23 cellular contexts compared by ENCODE assay signal in the genomic region with DNA sequence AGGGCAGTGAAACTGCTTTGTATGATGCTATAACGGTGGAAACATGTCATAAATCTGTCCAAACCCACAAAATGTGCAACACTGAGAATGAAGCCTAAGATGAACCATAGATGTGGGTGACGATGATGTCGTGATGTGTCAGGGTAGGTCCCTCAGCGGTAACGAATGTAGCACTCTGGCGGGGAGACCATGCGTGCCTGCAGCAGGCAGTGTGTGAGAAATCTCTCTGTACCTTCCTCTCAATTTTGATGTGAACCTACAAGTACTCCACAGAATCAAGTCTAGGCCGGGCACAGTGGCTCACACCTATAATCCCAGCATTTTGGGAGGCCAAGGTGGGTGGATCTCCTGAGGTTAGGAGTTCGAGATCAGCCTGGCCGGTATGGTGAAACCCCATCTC.
DNase-seq lines count a peak whose midpoint lies in the region; ATAC-seq, FAIRE-seq and TF ChIP-seq lines count a peak whose summit lies in the region.
"Had no signal": no experiment of that assay in that cellular context is flagged by ENCODE, and none has a peak within 500 bp of the region (broad histone marks: within the 10 kb centered on the region; RNA-seq: fewer than 3 reads in every experiment).

No MANE protein-coding gene starts in this region.

- no peaks in the 10 kb centered on the region for H3K4me1 Mint-ChIP-seq in stimulated activated effector memory CD8-positive, alpha-beta T cell treated with anti-CD3 and anti-CD28 coated beads, Interleukin-12 subunit alpha, Interleukin-12 subunit beta, amount 100 ng/mL, for 72 hours
- no peaks in the 10 kb centered on the region for H3K4me1 Mint-ChIP-seq in effector memory CD8-positive, alpha-beta T cell (ENCODE audit: low read depth in 2 of 2)

- no peak overlapping the region for H3K56ac ChIP-seq in H1 (replicated peaks; ENCODE audit: insufficient read length, low read depth, low read length)

- H3K36me3 Mint-ChIP-seq in stimulated activated effector memory CD8-positive, alpha-beta T cell treated with anti-CD3 and anti-CD28 coated beads, Interleukin-12 subunit alpha, Interleukin-12 subunit beta, amount 100 ng/mL, for 72 hours, result no peaks in the 10 kb centered on the region
- H3K36me3 Mint-ChIP-seq in effector memory CD8-positive, alpha-beta T cell (ENCODE audit: insufficient read depth), result no peaks in the 10 kb centered on the region
- H3K36me3 Mint-ChIP-seq: WTC11 had no signal

- no peak overlapping the region for H2AFZ ChIP-seq in H1 (ENCODE audit: low read length)

- no peak overlapping the region for H3K4me3 Mint-ChIP-seq in stimulated activated effector memory CD8-positive, alpha-beta T cell treated with anti-CD3 and anti-CD28 coated beads, Interleukin-12 subunit alpha, Interleukin-12 subunit beta, amount 100 ng/mL, for 72 hours
- H3K4me3 Mint-ChIP-seq in effector memory CD8-positive, alpha-beta T cell, result no peak overlapping the region
- H3K4me3 Mint-ChIP-seq: CD4-positive, alpha-beta T cell; WTC11 had no signal

- no peak overlapping the region for H2BK20ac ChIP-seq in H1 (ENCODE audit: low read length)

- no peaks in the 10 kb centered on the region for H3K79me2 ChIP-seq in H1 (ENCODE audit: control insufficient read depth in 1 of 2, insufficient read depth in 2 of 2, low read length in 2 of 2)

- H2BK120ac ChIP-seq in H1 (replicated peaks; ENCODE audit: low read depth, low read length), result no peak overlapping the region

- H3K27me3 ChIP-seq in H1 (replicated peaks in 1 of 4; ENCODE audit: control insufficient read depth in 3 of 4, extremely low read depth in 1 of 4, insufficient read depth in 3 of 4, low read length in 3 of 4) (no peaks in the 10 kb centered on the region), MG63 (no peaks in the 10 kb centered on the region)
- H3K27me3 ChIP-seq: brain microvascular endothelial cell had no signal

- DNase-seq in activated CD4-positive, alpha-beta T cell treated with anti-CD3 and anti-CD28 coated beads for 48 hours, result peak; percentile 57
- DNase-seq in activated CD4-positive, alpha-beta T cell treated with anti-CD3 and anti-CD28 coated beads for 4 hours, result no peak
- peak; percentile 6 to 30 (median 12) for DNase-seq in stimulated activated CD4-positive, alpha-beta T cell treated with anti-CD3 and anti-CD28 coated beads, Interleukin-12 subunit alpha, Interleukin-12 subunit beta, amount 100 ng/mL, for 48 hours (ENCODE audit: low read depth in 2 of 3, low spot score in 1 of 3)
- DNase-seq in stimulated activated CD4-positive, alpha-beta T cell treated with anti-CD3 and anti-CD28 coated beads, Interleukin-2, amount 100 ng/mL, for 24 hours, result no peak
- no peak for DNase-seq in H1 (ENCODE audit: low read depth in 1 of 2, low spot score in 2 of 2)
- DNase-seq in stimulated activated effector memory CD8-positive, alpha-beta T cell treated with anti-CD3 and anti-CD28 coated beads, Interleukin-12 subunit alpha, Interleukin-12 subunit beta, amount 100 ng/mL, for 72 hours (ENCODE audit: low spot score in 2 of 2), result no peak
- DNase-seq in MG63, result no peak
- no peak for DNase-seq in effector memory CD8-positive, alpha-beta T cell
- DNase-seq: 8988T; activated effector memory CD4-positive, alpha-beta T cell treated with anti-CD3 and anti-CD28 coated beads, Interleukin-2, amount 50 U/mL, for 16 hours; brain microvascular endothelial cell; CD4-positive, alpha-beta T cell; effector CD4-positive, alpha-beta T cell; HCEC 1CT; Karpas-422; mesendoderm; NCI-H1092 treated with DMSO at 0.1 percent for 48 hours; NCI-H1930; NCI-H69; T1000 had no signal

- H3K79me1 ChIP-seq in H1 (ENCODE audit: low read depth, low read length), result no peaks in the 10 kb centered on the region

- no peak overlapping the region for H3K9ac ChIP-seq in H1 (replicated peaks in 1 of 4; ENCODE audit: extremely low read depth in 1 of 4, low read depth in 3 of 4, low read length in 3 of 4)

- no peak overlapping the region for H2BK15ac ChIP-seq in H1 (ENCODE audit: low read length)

- no peak overlapping the region for H4K5ac ChIP-seq in H1 (ENCODE audit: insufficient read length, low read depth, low read length)

- H3K9me3 Mint-ChIP-seq in stimulated activated effector memory CD8-positive, alpha-beta T cell treated with anti-CD3 and anti-CD28 coated beads, Interleukin-12 subunit alpha, Interleukin-12 subunit beta, amount 100 ng/mL, for 72 hours, result peaks cover 3% of the 10 kb centered on the region
- H3K9me3 Mint-ChIP-seq in effector memory CD8-positive, alpha-beta T cell, result peaks cover 0 to 2% of the 10 kb centered on the region in 2 donors
- H3K9me3 Mint-ChIP-seq: CD4-positive, alpha-beta T cell had no signal

- H3K18ac ChIP-seq in H1 (ENCODE audit: extremely low read depth, low read length), result no peak overlapping the region

- no peaks in the 10 kb centered on the region for H4K20me1 ChIP-seq in H1 (replicated peaks in 1 of 2; ENCODE audit: control insufficient read depth in 1 of 2, insufficient read depth in 2 of 2, low read length in 2 of 2)

- no peak overlapping the region; the same call in 1 of the 2 replicates for H2AK5ac ChIP-seq in H1 (ENCODE audit: low read depth, low read length)

- no peaks in the 10 kb centered on the region for H3K9me3 ChIP-seq in H1 (ENCODE audit: insufficient read depth in 2 of 2, low read depth in 1 of 2, low read length in 1 of 2)
- H3K9me3 ChIP-seq in MG63, result no peaks in the 10 kb centered on the region

- POLR2A ChIA-PET in H1 (lab: Charles Lee; ENCODE audit: partially characterized antibody), result no interaction called here

- peak overlapping the region; percentile 29 for H4K91ac ChIP-seq in H1 (replicated peaks; ENCODE audit: insufficient read length, low read length)

- H3K36me3 ChIP-seq in H1 (ENCODE audit: control insufficient read depth in 2 of 4, insufficient read depth in 4 of 4, low read length in 3 of 4), result no peaks in the 10 kb centered on the region
- no peaks in the 10 kb centered on the region for H3K36me3 ChIP-seq in MG63
- H3K36me3 ChIP-seq: brain microvascular endothelial cell had no signal

- no peak overlapping the region for H3K4me2 ChIP-seq in H1 (ENCODE audit: insufficient read depth in 1 of 2, low read depth in 2 of 2, low read length in 2 of 2)

- H3K27ac Mint-ChIP-seq in stimulated activated effector memory CD8-positive, alpha-beta T cell treated with anti-CD3 and anti-CD28 coated beads, Interleukin-12 subunit alpha, Interleukin-12 subunit beta, amount 100 ng/mL, for 72 hours, result no peak overlapping the region
- no peak overlapping the region for H3K27ac Mint-ChIP-seq in effector memory CD8-positive, alpha-beta T cell
- H3K27ac Mint-ChIP-seq: CD4-positive, alpha-beta T cell; WTC11 had no signal

- H3K27ac ChIP-seq in H1 (ENCODE audit: low read depth, low read length), result no peak overlapping the region
- H3K27ac ChIP-seq: brain microvascular endothelial cell, HL-60 had no signal

- H3K14ac ChIP-seq in H1 (ENCODE audit: insufficient read length), result no peak overlapping the region

- TF ChIP-seq EP300 in H1 (IDR thresholded peaks at IDR 0.05; ENCODE audit: borderline replicate concordance in 1 of 2, low read depth in 2 of 2, low read length in 2 of 2), result no peak

- TF ChIP-seq RAD21 in H1 (IDR thresholded peaks at IDR 0.05 in 1 of 2, conservative IDR thresholded peaks at IDR 0.05 in 1 of 2; ENCODE audit: low read depth in 2 of 2, low read length in 2 of 2), result no peak

- no peak overlapping the region for H3K23ac ChIP-seq in H1 (ENCODE audit: insufficient read length)

- WGBS in H1 (ENCODE audit: extremely low coverage in 1 of 2, insufficient coverage in 1 of 2, insufficient read length in 1 of 2, insufficient replicate concordance in 2 of 2, low coverage in 1 of 2, low lambda C conversion rate in 2 of 2, missing lambda C conversion rate in 1 of 2), 2 experiments, result 94% methylated on average over 10 of the region's 10 CpGs; no CpG with 5 or more reads in 1 of the 2 experiments

- no peaks in the 10 kb centered on the region for H3K23me2 ChIP-seq in H1 (ENCODE audit: low read depth, low read length)

- no peak overlapping the region for H3K4ac ChIP-seq in H1 (replicated peaks; ENCODE audit: insufficient read length, low read depth, low read length)

- CTCF ChIA-PET in H1 (lab: Charles Lee; ENCODE audit: partially characterized antibody), result interaction anchor here (0.6 to 3.5 kb wide), 2 partner anchors 39 to 552 kb away, joined by 3 to 10 read pairs; no protein-coding TSS in a partner anchor

- no peak overlapping the region for H4K8ac ChIP-seq in H1 (ENCODE audit: extremely low read depth, insufficient read depth, low read length)

- no peak for FAIRE-seq in H1 (lab: Jason Lieb, UNC)

- peak; percentile 89 for ATAC-seq in stimulated activated effector memory CD8-positive, alpha-beta T cell treated with anti-CD3 and anti-CD28 coated beads, Interleukin-12 subunit alpha, Interleukin-12 subunit beta, amount 100 ng/mL, for 72 hours
- no peak for ATAC-seq in effector memory CD8-positive, alpha-beta T cell (replicated peaks)
- ATAC-seq: left lobe of liver had no signal

- no peak overlapping the region for H2BK12ac ChIP-seq in H1 (ENCODE audit: low read depth, low read length)

- no peak overlapping the region for H3K4me3 ChIP-seq in H1 (ENCODE audit: extremely low read depth in 1 of 4, insufficient read depth in 2 of 4, low read depth in 3 of 4, low read length in 4 of 4)
- H3K4me3 ChIP-seq in MG63, result no peak overlapping the region

- peaks cover 0 to 13% of the 10 kb centered on the region in 2 donors for H3K27me3 Mint-ChIP-seq in effector memory CD8-positive, alpha-beta T cell
- H3K27me3 Mint-ChIP-seq: CD4-positive, alpha-beta T cell had no signal

- no peak overlapping the region for H2BK5ac ChIP-seq in H1 (ENCODE audit: low read depth, low read length)

- TF ChIP-seq CTCF in H1 (IDR thresholded peaks at IDR 0.05; ENCODE audit: control extremely low read depth in 1 of 3, insufficient read depth in 1 of 3, low read depth in 1 of 3, low read length in 3 of 3), result no peak

- H3K4me1 ChIP-seq in H1 (replicated peaks in 1 of 4; ENCODE audit: control insufficient read depth in 3 of 4, insufficient read depth in 4 of 4, low read length in 3 of 4), result peaks cover 0 to 8% (median 4%) of the 10 kb centered on the region in 4 experiments; a peak in 5 of 7 replicates

- TF ChIP-seq POLR2A in H1 (IDR thresholded peaks at IDR 0.05; ENCODE audit: control extremely low read depth in 1 of 2, low read depth in 2 of 2, low read length in 2 of 2), result no peak

TF ChIP-seq in H1, 55 proteins besides CTCF, POLR2A, EP300 and RAD21:
- TF ChIP-seq FOSL1 (IDR thresholded peaks at IDR 0.05; ENCODE audit: insufficient read depth, low read depth, low read length) (no peak), RNF2 (IDR thresholded peaks at IDR 0.05; ENCODE audit: borderline replicate concordance, low read depth, low read length, missing control alignments, poor library complexity, severe bottlenecking) (no peak), SP4 (IDR thresholded peaks at IDR 0.05; ENCODE audit: low read length) (no peak), CBX5 (IDR thresholded peaks at IDR 0.05; ENCODE audit: low read depth, low read length) (no peak), KDM4A (IDR thresholded peaks at IDR 0.05; ENCODE audit: low read depth, low read length, severe bottlenecking) (no peak)

Comparison
In these comparisons a context has a peak if more than half of its experiments do, and no peak if none do; other contexts are left out.
1. DNase-seq: peak in activated CD4-positive, alpha-beta T cell treated with anti-CD3 and anti-CD28 coated beads for 48 hours (single experiment) and stimulated activated CD4-positive, alpha-beta T cell treated with anti-CD3 and anti-CD28 coated beads, Interleukin-12 subunit alpha, Interleukin-12 subunit beta, amount 100 ng/mL, for 48 hours (3 of 3); none in activated CD4-positive, alpha-beta T cell treated with anti-CD3 and anti-CD28 coated beads for 4 hours (0 of 2), stimulated activated CD4-positive, alpha-beta T cell treated with anti-CD3 and anti-CD28 coated beads, Interleukin-2, amount 100 ng/mL, for 24 hours (0 of 2), H1 (0 of 2), stimulated activated effector memory CD8-positive, alpha-beta T cell treated with anti-CD3 and anti-CD28 coated beads, Interleukin-12 subunit alpha, Interleukin-12 subunit beta, amount 100 ng/mL, for 72 hours (0 of 2), MG63 (single experiment) and effector memory CD8-positive, alpha-beta T cell (0 of 3).